Comparison of ENCODE assay signal across 27 cellular contexts in the genomic region with DNA sequence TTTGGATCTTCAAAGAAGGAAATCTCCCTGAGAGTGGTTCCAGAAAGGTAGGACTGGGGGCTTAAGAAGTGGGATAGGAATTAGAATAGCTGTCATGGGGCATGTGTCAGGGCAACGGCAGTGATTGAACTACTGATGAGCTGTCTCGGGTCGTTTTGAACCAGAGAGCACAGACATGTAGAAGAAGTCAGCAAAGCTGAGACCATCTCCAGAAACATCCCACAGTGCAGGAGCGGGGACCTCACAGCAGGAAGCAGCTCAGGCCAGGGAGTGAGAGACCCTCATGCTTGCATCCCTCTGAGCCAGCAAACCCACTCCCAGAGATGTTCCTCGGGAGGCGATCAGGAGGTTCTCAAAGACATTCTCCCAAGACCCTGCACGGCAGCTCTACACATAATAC.
"Had no signal": no experiment of that assay in that cellular context is flagged by ENCODE, and none has a peak within 500 bp of the region (broad histone marks: within the 10 kb centered on the region; RNA-seq: fewer than 3 reads in every experiment).

No MANE protein-coding gene starts in this region.

- H3K36me3 ChIP-seq: neural progenitor cell, ovary, right lobe of liver, sigmoid colon, stomach, tibial artery, transverse colon, upper lobe of right lung, uterus had no signal

- H3K79me2 ChIP-seq: parathyroid adenoma had no signal

- H3K4me3 Mint-ChIP-seq: naive thymus-derived CD4-positive, alpha-beta T cell; natural killer cell; nephron; neural progenitor cell; stimulated activated effector memory CD8-positive, alpha-beta T cell treated with anti-CD3 and anti-CD28 coated beads, Interleukin-12 subunit alpha, Interleukin-12 subunit beta, amount 100 ng/mL, for 72 hours; stimulated activated naive B cell treated with anti-CD40 and anti-IgM and Interleukin-4, amounts not matched to agents 10 μg/mL and 1 μg/mL and 100 μg/mL, for 72 hours; stimulated activated naive CD8-positive, alpha-beta T cell treated with anti-CD3 and anti-CD28 coated beads, Interleukin-15, Interleukin-2, amounts not matched to agents 100 ng/mL and 50 ng/mL, for 24 hours; type B pancreatic cell had no signal

- H3K27me3 ChIP-seq: neural progenitor cell, ovary, right lobe of liver, sigmoid colon, uterus had no signal

- H3K36me3 Mint-ChIP-seq: naive thymus-derived CD4-positive, alpha-beta T cell; natural killer cell; neural progenitor cell; stimulated activated effector memory CD8-positive, alpha-beta T cell treated with anti-CD3 and anti-CD28 coated beads, Interleukin-12 subunit alpha, Interleukin-12 subunit beta, amount 100 ng/mL, for 72 hours; stimulated activated naive B cell treated with anti-CD40 and anti-IgM and Interleukin-4, amounts not matched to agents 10 μg/mL and 1 μg/mL and 100 μg/mL, for 72 hours; type B pancreatic cell had no signal

- H3K4me1 Mint-ChIP-seq: nephron; neural progenitor cell; stimulated activated naive B cell treated with anti-CD40 and anti-IgM and Interleukin-4, amounts not matched to agents 10 μg/mL and 1 μg/mL and 100 μg/mL, for 72 hours had no signal

- H2AFZ ChIP-seq: neural progenitor cell, parathyroid adenoma had no signal

- H3K4me3 ChIP-seq: neural progenitor cell, ovary, psoas muscle, right lobe of liver, sigmoid colon, stomach, tibial artery, transverse colon, upper lobe of right lung, uterus had no signal

- H3K27ac Mint-ChIP-seq: naive thymus-derived CD4-positive, alpha-beta T cell; natural killer cell; nephron; neural progenitor cell; progenitor cell of endocrine pancreas; stimulated activated effector memory CD8-positive, alpha-beta T cell treated with anti-CD3 and anti-CD28 coated beads, Interleukin-12 subunit alpha, Interleukin-12 subunit beta, amount 100 ng/mL, for 72 hours; stimulated activated naive B cell treated with anti-CD40 and anti-IgM and Interleukin-4, amounts not matched to agents 10 μg/mL and 1 μg/mL and 100 μg/mL, for 72 hours; stimulated activated naive CD8-positive, alpha-beta T cell treated with anti-CD3 and anti-CD28 coated beads, Interleukin-15, Interleukin-2, amounts not matched to agents 100 ng/mL and 50 ng/mL, for 24 hours; type B pancreatic cell had no signal

- FAIRE-seq: small intestine had no signal

- H3K4me1 ChIP-seq: neural progenitor cell, parathyroid adenoma, psoas muscle, right lobe of liver, tibial artery, transverse colon, upper lobe of right lung, uterus had no signal

- DNase-seq: naive thymus-derived CD4-positive, alpha-beta T cell; natural killer cell; occipital lobe; ovary; psoas muscle; right cardiac atrium; sigmoid colon; small intestine; stimulated activated CD4-positive, alpha-beta T cell treated with anti-CD3 and anti-CD28 coated beads, Interleukin-15, amount 100 ng/mL, for 24 hours; stimulated activated CD4-positive, alpha-beta T cell treated with anti-CD3 and anti-CD28 coated beads, Interleukin-2, amount 100 ng/mL, for 24 hours; stimulated activated CD4-positive, alpha-beta T cell treated with anti-CD3 and anti-CD28 coated beads, Interleukin-2, amount 100 ng/mL, for 48 hours; stimulated activated CD4-positive, alpha-beta T cell treated with anti-CD3 and anti-CD28 coated beads, Interleukin-4, amount 100 ng/mL, for 24 hours; stimulated activated naive B cell treated with anti-CD40 and anti-IgM and Interleukin-4, amounts not matched to agents 10 μg/mL and 1 μg/mL and 100 μg/mL, for 72 hours; stimulated activated naive CD4-positive, alpha-beta T cell treated with Interleukin-2 at 50 U/mL for 16 hours; stomach; tibial artery; transverse colon; upper lobe of right lung; uterus had no signal

- H3K9me3 ChIP-seq: ovary, psoas muscle, right lobe of liver, sigmoid colon, stomach, tibial artery, transverse colon, upper lobe of right lung, uterus had no signal

- H3K27ac ChIP-seq: neural progenitor cell, ovary, parathyroid adenoma, psoas muscle, right lobe of liver, sigmoid colon, stomach, tibial artery, transverse colon, upper lobe of right lung, uterus had no signal

- H3K4me2 ChIP-seq: neural progenitor cell had no signal

- H3K9me3 Mint-ChIP-seq: nephron; neural progenitor cell; stimulated activated naive B cell treated with anti-CD40 and anti-IgM and Interleukin-4, amounts not matched to agents 10 μg/mL and 1 μg/mL and 100 μg/mL, for 72 hours; stimulated activated naive CD8-positive, alpha-beta T cell treated with anti-CD3 and anti-CD28 coated beads, Interleukin-15, Interleukin-2, amounts not matched to agents 100 ng/mL and 50 ng/mL, for 24 hours; type B pancreatic cell had no signal

- ATAC-seq: naive thymus-derived CD4-positive, alpha-beta T cell; natural killer cell; psoas muscle; right cardiac atrium; right lobe of liver; stimulated activated effector memory CD8-positive, alpha-beta T cell treated with anti-CD3 and anti-CD28 coated beads, Interleukin-12 subunit alpha, Interleukin-12 subunit beta, amount 100 ng/mL, for 72 hours; stimulated activated naive B cell treated with anti-CD40 and anti-IgM and Interleukin-4, amounts not matched to agents 10 μg/mL and 1 μg/mL and 100 μg/mL, for 72 hours; upper lobe of right lung had no signal
